Comparison of ENCODE assay signal across 8 cellular contexts in the genomic region with DNA sequence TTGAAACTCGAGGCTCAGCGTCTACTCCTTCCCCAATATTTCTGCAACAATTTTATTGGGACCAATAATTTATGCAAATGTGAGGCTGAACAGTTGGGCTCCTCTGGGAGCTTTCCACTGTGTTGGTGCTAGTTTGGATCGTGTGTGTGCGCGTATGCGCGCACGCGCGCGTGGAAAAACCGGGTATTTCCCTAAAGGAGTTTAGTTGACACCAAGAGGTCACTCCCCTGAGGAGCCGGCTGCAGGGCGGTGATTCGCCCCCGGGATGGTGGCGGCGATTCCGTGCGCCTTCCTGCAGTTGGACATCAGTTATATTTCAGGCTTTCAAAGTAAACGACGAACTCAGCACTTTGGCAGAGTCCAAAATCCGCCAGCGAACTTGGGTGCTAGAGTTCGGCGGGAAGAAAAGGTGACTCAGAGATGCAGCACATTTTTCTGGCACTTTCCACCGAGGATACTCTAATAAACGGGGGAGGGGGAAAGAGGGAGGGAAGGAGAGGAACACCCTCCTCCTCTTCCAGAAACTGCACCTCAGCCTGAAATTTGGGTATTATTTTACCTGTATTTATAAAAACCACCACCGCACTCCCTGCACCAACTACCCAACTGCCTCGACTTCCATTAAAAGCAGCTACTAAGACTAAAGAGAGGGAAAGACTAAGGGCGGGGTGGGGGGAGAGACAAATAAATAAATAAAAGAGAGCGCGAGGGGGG.
DNase-seq lines count a peak whose midpoint lies in the region; ATAC-seq and TF ChIP-seq lines count a peak whose summit lies in the region.

No MANE protein-coding gene starts in this region.

- peaks cover 0 to 38% of the 10 kb centered on the region in 2 donors for H3K27me3 ChIP-seq in tibial nerve

- H3K4me3 ChIP-seq in AG04449 (ENCODE audit: low read depth, low read length) (peak overlapping the region; percentile 54), GM12865 (ENCODE audit: low read depth, low read length) (peak overlapping the region; percentile 66), tibial nerve (peak overlapping the region in 3 of 4 donors; percentile 11 to 43 (median 19))

- H3K27ac Mint-ChIP-seq in memory B cell: no peak overlapping the region

- TF ChIP-seq CTCF in AG04449 (IDR thresholded peaks at IDR 0.05; ENCODE audit: insufficient read depth, low read length, missing control alignments): no peak
- TF ChIP-seq CTCF in GM12865 (IDR thresholded peaks at IDR 0.05; ENCODE audit: insufficient read depth, low read depth, low read length, missing control alignments): no peak
- TF ChIP-seq CTCF in tibial nerve (IDR thresholded peaks at IDR 0.05): no peak

- peaks cover 7% of the 10 kb centered on the region for H3K4me1 Mint-ChIP-seq in memory B cell

- no peaks in the 10 kb centered on the region for H3K9me3 Mint-ChIP-seq in memory B cell

- 0 to 1% methylated on average over 33 of the region's 33 CpGs for WGBS in tibial nerve, 2 donors

- CTCF ChIA-PET in AG04449 (lab: Yijun Ruan, JAX): interaction anchor here (1.7 kb wide), 1 partner anchor 522 kb away, joined by 4 read pairs; no protein-coding TSS in a partner anchor

- no peaks in the 10 kb centered on the region for H3K9me3 ChIP-seq in tibial nerve

- peak overlapping the region; percentile 76 for H3K4me3 Mint-ChIP-seq in memory B cell

- peak overlapping the region; percentile 96 for H3K27ac ChIP-seq in cingulate gyrus (ENCODE audit: low read depth, low read length)
- no peak overlapping the region for H3K27ac ChIP-seq in tibial nerve

- no peaks in the 10 kb centered on the region for H3K36me3 Mint-ChIP-seq in memory B cell

- no peak for TF ChIP-seq EP300 in tibial nerve (IDR thresholded peaks at IDR 0.05)

- POLR2A ChIA-PET in AG04449 (lab: Yijun Ruan, JAX): no interaction called here

- no peak for TF ChIP-seq POLR2A in tibial nerve (IDR thresholded peaks at IDR 0.05)

- no peak for DNase-seq in AG04449 (ENCODE audit: low read depth, low spot score)
- DNase-seq in GM12865 (ENCODE audit: low read depth): peak; percentile 17
- peak; percentile 62 for DNase-seq in NCI-H69 (lab: John Stamatoyannopoulos, UW)
- DNase-seq in memory B cell (ENCODE audit: low spot score in 2 of 2): no peak
- no peak for DNase-seq in tibial nerve (ENCODE audit: low spot score in 2 of 2)
- DNase-seq in OCI-M2 (lab: John Stamatoyannopoulos, UW; ENCODE audit: unreplicated experiment): no peak

- H3K27me3 Mint-ChIP-seq in memory B cell: peaks cover 25% of the 10 kb centered on the region

- H3K4me1 ChIP-seq in tibial nerve: peaks cover 0 to 17% (median 3%) of the 10 kb centered on the region in 4 donors

- no peak for ATAC-seq in memory B cell (ENCODE audit: low read depth)
- no peak for ATAC-seq in GM18519 (IDR thresholded peaks at IDR 0.05; ENCODE audit: low FRiP score, unreplicated experiment)

- H3K36me3 ChIP-seq in tibial nerve: no peaks in the 10 kb centered on the region

Comparison
In these comparisons a context has a peak if more than half of its experiments do, and no peak if none do; other contexts are left out.
1. DNase-seq: peak in GM12865 (single experiment) and NCI-H69 (single experiment); none in AG04449 (single experiment), memory B cell (0 of 2), tibial nerve (0 of 2) and OCI-M2 (single experiment).
2. Peak in every context shown above with its lines, with median percentiles within 50 percentile points of each other: H3K4me3 ChIP-seq.